Comparison of ENCODE assay signal across 8 cellular contexts in the genomic region with DNA sequence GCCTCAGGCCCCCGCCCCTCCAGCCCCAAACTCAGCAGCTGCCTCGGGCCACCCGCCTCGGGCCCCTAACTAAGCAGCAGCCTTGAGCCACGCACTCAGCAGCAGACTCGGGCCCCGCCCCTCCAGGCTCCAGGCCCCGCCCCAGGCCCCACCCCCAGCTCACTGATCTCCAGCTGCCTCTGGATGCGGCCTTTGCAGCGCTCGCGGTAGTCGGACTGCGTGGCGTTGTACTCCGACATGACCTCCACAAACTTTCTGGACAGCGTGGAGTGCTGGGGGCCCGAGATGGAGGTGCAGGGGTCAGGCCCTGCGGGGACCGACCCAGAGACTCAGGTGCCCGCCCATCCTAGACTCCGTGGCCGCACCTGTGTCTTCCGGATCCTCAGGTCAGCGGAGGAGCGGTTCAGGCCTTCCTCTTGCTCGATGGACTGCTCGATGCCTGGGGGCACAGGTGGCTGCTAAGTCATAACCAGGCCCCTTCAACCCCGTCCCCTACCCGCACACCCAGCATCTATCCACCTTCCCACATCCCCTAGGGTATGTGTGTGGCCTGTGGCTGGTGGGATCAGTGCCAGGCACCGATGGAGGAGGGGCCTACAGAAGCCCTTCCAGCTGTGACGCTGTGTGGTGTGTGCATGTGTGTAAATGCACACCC. TPM values are rescaled to one million over a fixed set of nuclear protein-coding genes. Genes with fewer than 3 reads are reported as not detected.
DNase-seq lines count a peak whose midpoint lies in the region; FAIRE-seq and TF ChIP-seq lines count a peak whose summit lies in the region.

No MANE protein-coding gene starts in this region.

- no peak overlapping the region for H2BK12ac ChIP-seq in mesenchymal stem cell (ENCODE audit: low read length in 2 of 2)

- WGBS in mesenchymal stem cell: 49% methylated on average over 23 of the region's 32 CpGs

- no peak overlapping the region for H3K18ac ChIP-seq in mesenchymal stem cell (ENCODE audit: low read depth in 1 of 2, low read length in 2 of 2)

- peak overlapping the region; percentile 33 for H2AK5ac ChIP-seq in mesenchymal stem cell (ENCODE audit: low read length, severe bottlenecking)

- H3K27me3 ChIP-seq in bronchial epithelial cell (ENCODE audit: control insufficient read depth, insufficient read depth, low read length): no peaks in the 10 kb centered on the region
- H3K27me3 ChIP-seq in mesenchymal stem cell (ENCODE audit: control insufficient read depth in 1 of 2, insufficient read depth in 1 of 2, low read length in 2 of 2): no peaks in the 10 kb centered on the region
- H3K27me3 ChIP-seq in uterus: no peaks in the 10 kb centered on the region
- H3K27me3 ChIP-seq in MM.1S (replicated peaks; ENCODE audit: insufficient read depth, low read length): no peaks in the 10 kb centered on the region

- H3K36me3 ChIP-seq in bronchial epithelial cell (ENCODE audit: control insufficient read depth, insufficient read depth, low read length) (peaks cover 20% of the 10 kb centered on the region), mesenchymal stem cell (ENCODE audit: control insufficient read depth in 1 of 2, insufficient read depth in 2 of 2, low read depth in 1 of 2, low read length in 2 of 2) (peaks cover 87% of the 10 kb centered on the region in 2 experiments), uterus (no peaks in the 10 kb centered on the region), MM.1S (replicated peaks; ENCODE audit: insufficient read depth, low read length) (no peaks in the 10 kb centered on the region)

- H2AFZ ChIP-seq in mesenchymal stem cell (ENCODE audit: low read depth, low read length) (no peak overlapping the region), MM.1S (ENCODE audit: low read length) (no peak overlapping the region)

- no peak overlapping the region for H3K9ac ChIP-seq in mesenchymal stem cell (ENCODE audit: low read length)
- H3K9ac ChIP-seq in MM.1S (ENCODE audit: low read length): no peak overlapping the region

- no peak overlapping the region for H2BK5ac ChIP-seq in mesenchymal stem cell (ENCODE audit: low read depth, low read length, poor library complexity, severe bottlenecking)

- TF ChIP-seq POLR2A in uterus (IDR thresholded peaks at IDR 0.05): no peak

- no peak overlapping the region for H2BK120ac ChIP-seq in mesenchymal stem cell (ENCODE audit: low read depth, low read length)

- H3K9me3 ChIP-seq in mesenchymal stem cell (ENCODE audit: control insufficient read depth, low read length): no peaks in the 10 kb centered on the region
- no peaks in the 10 kb centered on the region for H3K9me3 ChIP-seq in uterus
- H3K9me3 ChIP-seq in MM.1S (replicated peaks; ENCODE audit: insufficient read depth, low read length): no peaks in the 10 kb centered on the region

- H3K4me2 ChIP-seq in mesenchymal stem cell (ENCODE audit: low read length, poor library complexity, severe bottlenecking) (no peak overlapping the region), MM.1S (ENCODE audit: low read depth, low read length) (no peak overlapping the region)

- H3K79me2 ChIP-seq in MM.1S (ENCODE audit: low read length): no peaks in the 10 kb centered on the region

- intact Hi-C loops in uterus (cut with DNase I; ENCODE audit: low total_unique reads): no loop called here

- H3K4ac ChIP-seq in mesenchymal stem cell (ENCODE audit: low read depth in 1 of 2, low read length in 2 of 2): no peak overlapping the region

- no peaks in the 10 kb centered on the region for H3K9me2 ChIP-seq in MM.1S (replicated peaks; ENCODE audit: insufficient read depth, low read length)

- no peak overlapping the region for H3K14ac ChIP-seq in mesenchymal stem cell (ENCODE audit: low read length in 2 of 2)

- DNase-seq in AG08396 (ENCODE audit: low spot score) (peak; percentile 73), NCI-H526 treated with DMSO at 0.1 percent for 48 hours (lab: John Stamatoyannopoulos, UW) (peak; percentile 24), bronchial epithelial cell (ENCODE audit: low read depth) (peak; percentile 13), mesenchymal stem cell (peak; percentile 50), uterus (peak; percentile 63 to 74), MM.1S (no peak), NCI-H1436 treated with DMSO at 0.1 percent for 48 hours (lab: John Stamatoyannopoulos, UW) (no peak)
- DNase-seq in central memory CD4-positive, alpha-beta T cell: no peak

- H3K4me3 ChIP-seq in bronchial epithelial cell (ENCODE audit: low read depth, low read length) (no peak overlapping the region), mesenchymal stem cell (ENCODE audit: insufficient read depth in 1 of 2, low read depth in 1 of 2, low read length in 2 of 2) (no peak overlapping the region), uterus (peak overlapping the region in 1 of 2 donors; percentile 29), MM.1S (ENCODE audit: low read length) (no peak overlapping the region)

- H2BK15ac ChIP-seq in mesenchymal stem cell (ENCODE audit: low read depth, poor library complexity, severe bottlenecking): no peak overlapping the region

- no peaks in the 10 kb centered on the region for H3F3A ChIP-seq in MM.1S (ENCODE audit: insufficient read depth, low read length)

- H4K91ac ChIP-seq in mesenchymal stem cell (ENCODE audit: low read length): no peak overlapping the region

- no peak overlapping the region for H4K8ac ChIP-seq in mesenchymal stem cell (ENCODE audit: low read length)

- no peak overlapping the region for H3K23ac ChIP-seq in mesenchymal stem cell (ENCODE audit: low read length in 2 of 2)

- no peak for TF ChIP-seq CTCF in bronchial epithelial cell (IDR thresholded peaks at IDR 0.05; ENCODE audit: insufficient read depth, low read length, severe bottlenecking)
- no peak for TF ChIP-seq CTCF in uterus (IDR thresholded peaks at IDR 0.05)
- no peak for TF ChIP-seq CTCF in MM.1S (IDR thresholded peaks at IDR 0.05; ENCODE audit: low read length)

- peak overlapping the region; percentile 67 for H3K27ac ChIP-seq in mesenchymal stem cell (ENCODE audit: low read length, poor library complexity, severe bottlenecking)
- H3K27ac ChIP-seq in uterus: peak overlapping the region; percentile 72 to 76
- no peak overlapping the region for H3K27ac ChIP-seq in MM.1S (ENCODE audit: low read length)

- H3K4me1 ChIP-seq in mesenchymal stem cell (ENCODE audit: control insufficient read depth, insufficient read depth, low read depth, low read length) (peaks cover 53% of the 10 kb centered on the region), uterus (peaks cover 6 to 14% of the 10 kb centered on the region in 2 donors), MM.1S (ENCODE audit: low read length) (no peaks in the 10 kb centered on the region)

- peaks cover 18% of the 10 kb centered on the region for H3K79me1 ChIP-seq in mesenchymal stem cell (replicated peaks; ENCODE audit: low read length, poor library complexity, severe bottlenecking)

- FAIRE-seq in bronchial epithelial cell (lab: Jason Lieb, UNC): no peak

- no peaks in the 10 kb centered on the region; the same call in 1 of the 2 replicates for H4K20me1 ChIP-seq in MM.1S (ENCODE audit: insufficient read depth, low read length)

RNA-seq across cellular contexts. Expression of a gene that starts 15.4 kb away (rescaled TPM):
- total RNA-seq in bronchial epithelial cell (7.3 and 12.4 TPM in 2 replicates), uterus (10 to 100 TPM in 2 of 4 donors, 1 to 10 TPM in 2; 2.3 to 19.1 (median 11.0) TPM)
- 10.0 TPM for polyA plus RNA-seq in mesenchymal stem cell (2013, experiment 1 of 2)
- 9.9 TPM for polyA plus RNA-seq in mesenchymal stem cell (2013, experiment 2 of 2)

RNA-seq across cellular contexts. Expression of a gene that starts 20.7 kb away (rescaled TPM):
- total RNA-seq in bronchial epithelial cell (97.9 and 104 TPM in 2 replicates), uterus (10 to 100 TPM; 12.4 to 54.6 (median 31.5) TPM)
- polyA plus RNA-seq in mesenchymal stem cell (2013, experiment 1 of 2): 75.0 TPM
- polyA plus RNA-seq in mesenchymal stem cell (2013, experiment 2 of 2): 76.6 TPM

RNA-seq across cellular contexts. Expression of a gene that starts 20.9 kb away (rescaled TPM):
- total RNA-seq in bronchial epithelial cell (0.79 and 1.2 TPM in 2 replicates), uterus (10 to 100 TPM in 1 of 4 donors, 1 to 10 TPM in 2, under 1 TPM in 1; 0.29 to 14.1 (median 3.3) TPM)
- polyA plus RNA-seq in mesenchymal stem cell (2013, experiment 1 of 2): 11.8 TPM
- polyA plus RNA-seq in mesenchymal stem cell (2013, experiment 2 of 2): 12.1 TPM

RNA-seq across cellular contexts. Expression of a gene that starts 34.5 kb away (rescaled TPM):
- total RNA-seq in bronchial epithelial cell (6.5 and 7.1 TPM in 2 replicates), uterus (10 to 100 TPM in 2 of 4 donors, 1 to 10 TPM in 2; 4.4 to 14.1 (median 7.7) TPM)
- polyA plus RNA-seq in mesenchymal stem cell (2013, experiment 1 of 2): 7.2 TPM
- 7.1 TPM for polyA plus RNA-seq in mesenchymal stem cell (2013, experiment 2 of 2)

RNA-seq across cellular contexts. Expression of a gene that starts 36.5 kb away (rescaled TPM):
- total RNA-seq in bronchial epithelial cell (1.0 and 2.4 TPM in 2 replicates), uterus (1 to 10 TPM in 3 of 4 donors, not detected in 1; 6.7 to 9.3 (median 8.8) TPM)
- 3.1 TPM for polyA plus RNA-seq in mesenchymal stem cell (2013, experiment 1 of 2)
- 2.9 TPM for polyA plus RNA-seq in mesenchymal stem cell (2013, experiment 2 of 2)

Comparison
In these comparisons a context has a peak if more than half of its experiments do, and no peak if none do; other contexts are left out.
1. DNase-seq: peak in AG08396 (single experiment), NCI-H526 treated with DMSO at 0.1 percent for 48 hours (single experiment), bronchial epithelial cell (single experiment), mesenchymal stem cell (single experiment) and uterus (2 of 2); none in central memory CD4-positive, alpha-beta T cell (single experiment), MM.1S (single experiment) and NCI-H1436 treated with DMSO at 0.1 percent for 48 hours (single experiment).